1 cellular context compared by ENCODE assay signal in the genomic region with DNA sequence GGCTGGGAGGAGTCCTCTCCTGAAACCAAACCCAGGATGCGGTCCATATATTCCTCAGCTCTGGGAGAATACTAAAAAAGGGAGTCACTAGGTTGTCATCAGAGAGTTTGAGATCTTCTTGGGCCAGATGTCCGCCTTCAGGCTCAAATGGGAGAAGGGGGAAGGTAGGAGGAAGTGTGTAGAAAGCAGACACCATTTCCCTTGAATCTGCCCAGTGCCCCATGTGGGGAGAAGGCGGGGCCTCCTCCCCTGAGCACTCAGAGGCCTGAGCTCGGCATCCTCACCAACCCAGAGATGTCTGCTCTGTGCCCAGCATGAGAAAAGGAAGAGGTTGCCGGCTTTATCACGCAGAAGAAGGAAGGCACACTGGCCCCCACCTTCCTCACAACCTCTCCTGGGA.
TF ChIP-seq lines count a peak whose summit lies in the region.

No MANE protein-coding gene starts in this region.

TF ChIP-seq in IMR-90, 13 proteins besides CTCF, POLR2A, EP300 and RAD21 (continued from another document):
- TF ChIP-seq, protein P1, sequence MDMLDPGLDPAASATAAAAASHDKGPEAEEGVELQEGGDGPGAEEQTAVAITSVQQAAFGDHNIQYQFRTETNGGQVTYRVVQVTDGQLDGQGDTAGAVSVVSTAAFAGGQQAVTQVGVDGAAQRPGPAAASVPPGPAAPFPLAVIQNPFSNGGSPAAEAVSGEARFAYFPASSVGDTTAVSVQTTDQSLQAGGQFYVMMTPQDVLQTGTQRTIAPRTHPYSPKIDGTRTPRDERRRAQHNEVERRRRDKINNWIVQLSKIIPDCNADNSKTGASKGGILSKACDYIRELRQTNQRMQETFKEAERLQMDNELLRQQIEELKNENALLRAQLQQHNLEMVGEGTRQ (IDR thresholded peaks at IDR 0.05; ENCODE audit: low read depth, low read length) = no peak
- TF ChIP-seq CHD1 (IDR thresholded peaks at IDR 0.05; ENCODE audit: low read depth, low read length) = no peak
- TF ChIP-seq RCOR1 (IDR thresholded peaks at IDR 0.05; ENCODE audit: insufficient replicate concordance, low read length) = no peak
- no peak for TF ChIP-seq FOS (IDR thresholded peaks at IDR 0.05; ENCODE audit: low read depth, low read length)
- no peak for TF ChIP-seq MXI1 (IDR thresholded peaks at IDR 0.05; ENCODE audit: borderline replicate concordance, low read depth, low read length)
- no peak for TF ChIP-seq NFE2L2 (IDR thresholded peaks at IDR 0.05; ENCODE audit: low read depth, low read length)
- no peak for TF ChIP-seq RFX5 (IDR thresholded peaks at IDR 0.05; ENCODE audit: low read depth, low read length)
- TF ChIP-seq, protein P2, sequence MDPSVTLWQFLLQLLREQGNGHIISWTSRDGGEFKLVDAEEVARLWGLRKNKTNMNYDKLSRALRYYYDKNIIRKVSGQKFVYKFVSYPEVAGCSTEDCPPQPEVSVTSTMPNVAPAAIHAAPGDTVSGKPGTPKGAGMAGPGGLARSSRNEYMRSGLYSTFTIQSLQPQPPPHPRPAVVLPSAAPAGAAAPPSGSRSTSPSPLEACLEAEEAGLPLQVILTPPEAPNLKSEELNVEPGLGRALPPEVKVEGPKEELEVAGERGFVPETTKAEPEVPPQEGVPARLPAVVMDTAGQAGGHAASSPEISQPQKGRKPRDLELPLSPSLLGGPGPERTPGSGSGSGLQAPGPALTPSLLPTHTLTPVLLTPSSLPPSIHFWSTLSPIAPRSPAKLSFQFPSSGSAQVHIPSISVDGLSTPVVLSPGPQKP (IDR thresholded peaks at IDR 0.05; ENCODE audit: borderline replicate concordance, low read depth, low read length) = no peak
- no peak for TF ChIP-seq MAFK (IDR thresholded peaks at IDR 0.05; ENCODE audit: low read depth, low read length)
